25 cellular contexts compared by ENCODE assay signal in the genomic region with DNA sequence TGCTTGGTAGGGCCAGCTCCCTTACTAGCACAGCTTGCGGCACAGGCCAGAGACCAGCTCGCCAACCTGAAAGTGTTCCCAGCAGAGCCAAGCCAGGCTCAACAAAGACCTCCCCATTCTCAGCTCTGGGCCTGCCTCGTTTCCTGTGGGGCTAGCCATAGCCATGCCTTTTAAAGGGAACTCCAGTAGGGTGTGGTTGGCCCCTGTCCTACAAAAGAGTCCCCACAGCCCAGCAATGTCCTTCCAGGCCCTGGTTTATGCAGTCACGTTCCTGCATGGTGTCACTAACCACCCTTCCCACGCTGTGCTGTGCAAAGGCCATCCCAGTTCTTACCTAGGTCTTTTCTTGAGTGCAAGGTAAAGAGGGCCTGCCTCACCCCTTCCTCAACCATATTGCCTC.
DNase-seq lines count a peak whose midpoint lies in the region; ATAC-seq and TF ChIP-seq lines count a peak whose summit lies in the region.
"Had no signal": no experiment of that assay in that cellular context is flagged by ENCODE, and none has a peak within 500 bp of the region (broad histone marks: within the 10 kb centered on the region; RNA-seq: fewer than 3 reads in every experiment).

No MANE protein-coding gene starts in this region.

- H3K4me3 Mint-ChIP-seq in endodermal cell, result no peak overlapping the region
- H3K4me3 Mint-ChIP-seq: CD4-positive, CD25-positive, alpha-beta regulatory T cell; HFFc6 had no signal

- no peak for TF ChIP-seq POLR2A in vagina (IDR thresholded peaks at IDR 0.05)

- ATAC-seq in lung (ENCODE audit: insufficient read depth, low FRiP score) (peak; percentile 42), HG02610 (IDR thresholded peaks at IDR 0.05; ENCODE audit: unreplicated experiment) (no peak)
- ATAC-seq: PC-3 had no signal

- H3K9me3 ChIP-seq in DOHH2 (ENCODE audit: control insufficient read depth, insufficient read depth, low read length), result no peaks in the 10 kb centered on the region
- no peaks in the 10 kb centered on the region for H3K9me3 ChIP-seq in lung (ENCODE audit: control insufficient read depth in 2 of 2, insufficient read depth in 1 of 2, low read length in 1 of 2)
- no peaks in the 10 kb centered on the region for H3K9me3 ChIP-seq in vagina
- H3K9me3 ChIP-seq in endodermal cell (ENCODE audit: control insufficient read depth, low read length), result no peaks in the 10 kb centered on the region
- H3K9me3 ChIP-seq: BE2C, HAP-1, MG63, SK-N-SH had no signal

- H3K27me3 Mint-ChIP-seq in endodermal cell (ENCODE audit: insufficient read depth), result peaks cover 45% of the 10 kb centered on the region

- 88 to 89% methylated on average over 5 of the region's 5 CpGs for WGBS in lung, 2 donors
- WGBS in endodermal cell (ENCODE audit: insufficient coverage in 1 of 2, insufficient read length in 1 of 2), 2 experiments, result 88 to 89% methylated on average over 3 to 5 of the region's 5 CpGs

- no peaks in the 10 kb centered on the region for H3K36me3 ChIP-seq in DOHH2 (ENCODE audit: control insufficient read depth, low read length)
- no peaks in the 10 kb centered on the region for H3K36me3 ChIP-seq in lung (ENCODE audit: control insufficient read depth in 2 of 2, insufficient read depth in 2 of 2, low read length in 2 of 2)
- no peaks in the 10 kb centered on the region for H3K36me3 ChIP-seq in vagina
- H3K36me3 ChIP-seq in endodermal cell (ENCODE audit: control insufficient read depth, insufficient read depth, low read length), result no peaks in the 10 kb centered on the region
- H3K36me3 ChIP-seq: BE2C, HAP-1, MG63 had no signal

- H3K4me1 Mint-ChIP-seq in endodermal cell, result no peaks in the 10 kb centered on the region

- H3K4me2 ChIP-seq in DOHH2 (ENCODE audit: low read length), result peak overlapping the region; percentile 77
- H3K4me2 ChIP-seq: SK-N-SH had no signal

- H3K36me3 Mint-ChIP-seq in endodermal cell (ENCODE audit: low read depth), result no peaks in the 10 kb centered on the region
- H3K36me3 Mint-ChIP-seq: CD4-positive, CD25-positive, alpha-beta regulatory T cell had no signal

- no peaks in the 10 kb centered on the region for H3K9me3 Mint-ChIP-seq in endodermal cell
- H3K9me3 Mint-ChIP-seq: CD4-positive, CD25-positive, alpha-beta regulatory T cell; HFFc6 had no signal

- intact Hi-C loops in vagina (cut with DNase I), result no loop called here

- H3K4me1 ChIP-seq in DOHH2 (ENCODE audit: control insufficient read depth, low read length), result peaks cover 56% of the 10 kb centered on the region
- H3K4me1 ChIP-seq in lung (ENCODE audit: control insufficient read depth in 2 of 2, insufficient read depth in 2 of 2, low read length in 2 of 2), result no peaks in the 10 kb centered on the region
- no peaks in the 10 kb centered on the region for H3K4me1 ChIP-seq in vagina
- H3K4me1 ChIP-seq in endodermal cell (ENCODE audit: control insufficient read depth, insufficient read depth, low read length), result no peaks in the 10 kb centered on the region
- H3K4me1 ChIP-seq: HAP-1 had no signal

- TF ChIP-seq CTCF in DOHH2 (IDR thresholded peaks at IDR 0.05; ENCODE audit: low read depth, low read length, poor library complexity, severe bottlenecking), result no peak
- no peak for TF ChIP-seq CTCF in coronary artery (IDR thresholded peaks at IDR 0.05)
- no peak for TF ChIP-seq CTCF in lung (IDR thresholded peaks at IDR 0.05; ENCODE audit: control extremely low read depth, extremely low read depth)
- TF ChIP-seq CTCF in vagina (IDR thresholded peaks at IDR 0.05), result no peak
- TF ChIP-seq CTCF in endodermal cell (conservative IDR thresholded peaks at IDR 0.05), result no peak

- no peak overlapping the region for H3K27ac Mint-ChIP-seq in endodermal cell
- H3K27ac Mint-ChIP-seq: CD4-positive, CD25-positive, alpha-beta regulatory T cell; HFFc6 had no signal

- no peaks in the 10 kb centered on the region for H4K20me1 ChIP-seq in DOHH2 (ENCODE audit: control insufficient read depth, insufficient read depth, low read depth, low read length)

- H3K79me2 ChIP-seq in DOHH2 (ENCODE audit: control insufficient read depth, low read length), result no peaks in the 10 kb centered on the region

- H3K9ac ChIP-seq in endodermal cell (ENCODE audit: extremely low read depth, low read length, poor library complexity, severe bottlenecking), result no peak overlapping the region
- H3K9ac ChIP-seq: GM23248, SK-N-SH had no signal

- no peak overlapping the region for H3K27ac ChIP-seq in DOHH2 (ENCODE audit: low read depth, low read length)
- H3K27ac ChIP-seq in coronary artery, result no peak overlapping the region
- no peak overlapping the region for H3K27ac ChIP-seq in lung (ENCODE audit: low read depth in 1 of 2, low read length in 1 of 2)
- no peak overlapping the region for H3K27ac ChIP-seq in vagina
- H3K27ac ChIP-seq in endodermal cell (ENCODE audit: low read depth, low read length), result no peak overlapping the region
- H3K27ac ChIP-seq: GM23248 had no signal

- H3F3A ChIP-seq in DOHH2 (ENCODE audit: control insufficient read depth, insufficient read depth), result peaks cover 4% of the 10 kb centered on the region; the same call in 1 of the 2 replicates

- H3K27me3 ChIP-seq in DOHH2 (ENCODE audit: control insufficient read depth, low read length) (no peaks in the 10 kb centered on the region), lung (ENCODE audit: control insufficient read depth, insufficient read depth) (no peaks in the 10 kb centered on the region), vagina (no peaks in the 10 kb centered on the region), endodermal cell (ENCODE audit: control insufficient read depth, insufficient read depth, low read length, poor library complexity, severe bottlenecking) (peaks cover 16% of the 10 kb centered on the region)
- H3K27me3 ChIP-seq: BE2C, MG63 had no signal

- DNase-seq in coronary artery (ENCODE audit: low spot score) (peak; percentile 60), lung (ENCODE audit: low spot score) (no peak), vagina (ENCODE audit: extremely low spot score in 2 of 2) (peak; percentile 32 to 61), endodermal cell (no peak), A172 (ENCODE audit: low spot score) (no peak)
- DNase-seq: ACHN; BE2C; CD4-positive, CD25-positive, alpha-beta regulatory T cell; DMS153; DND-41; GM23248; HFFc6; IMR-90; KG1; MG63; NCI-H2029 treated with DMSO at 0.1 percent for 48 hours; NCI-H446 treated with DMSO at 0.1 percent for 48 hours; NCI-H526; NCI-H82; NK-92 treated with Interleukin-12 subunit alpha and Interleukin-12 subunit beta, amount 100 ng/mL, for 24 hours; PC-3; SK-N-SH had no signal

- H3K9me2 ChIP-seq in DOHH2 (replicated peaks; ENCODE audit: control insufficient read depth, low read length), result no peaks in the 10 kb centered on the region
- H3K9me2 ChIP-seq: SK-N-SH had no signal

- H3K4me3 ChIP-seq in DOHH2 (ENCODE audit: low read length) (no peak overlapping the region), coronary artery (no peak overlapping the region), lung (no peak overlapping the region), vagina (no peak overlapping the region), endodermal cell (ENCODE audit: low read length) (no peak overlapping the region)
- H3K4me3 ChIP-seq: GM23248, HAP-1, MG63 had no signal

Comparison
In these comparisons a context has a peak if more than half of its experiments do, and no peak if none do; other contexts are left out.
1. DNase-seq: peak in coronary artery (single experiment) and vagina (2 of 2); none in lung (single experiment), endodermal cell (single experiment) and A172 (single experiment).